Comparison of ENCODE assay signal across 18 cellular contexts in genomic region chr17:7442142-7442541, GRCh38. TPM values are rescaled to one million over a fixed set of nuclear protein-coding genes. Genes with fewer than 3 reads are reported as not detected.
DNase-seq lines count a peak whose midpoint lies in the region; ATAC-seq and TF ChIP-seq lines count a peak whose summit lies in the region.
"Had no signal": no experiment of that assay in that cellular context is flagged by ENCODE, and none has a peak within 500 bp of the region (broad histone marks: within the 10 kb centered on the region; RNA-seq: fewer than 3 reads in every experiment).

No MANE protein-coding gene starts in this region.

- H3K9me2 ChIP-seq in GM23338 (ENCODE audit: insufficient read depth), result no peaks in the 10 kb centered on the region

- H3K36me3 ChIP-seq in GM23338 (ENCODE audit: insufficient read depth), result no peaks in the 10 kb centered on the region
- H3K36me3 ChIP-seq in osteoblast (ENCODE audit: insufficient read depth, low read length), result no peaks in the 10 kb centered on the region
- H3K36me3 ChIP-seq in Caco-2 (ENCODE audit: control insufficient read depth, insufficient read depth, low read length), result no peaks in the 10 kb centered on the region
- H3K36me3 ChIP-seq: BLaER1 treated with 17β-estradiol and CSF1 and Interleukin-3, amounts not matched to agents 10 nM and 100 nM had no signal

- intact Hi-C loops in Caco-2 (cut with micrococcal nuclease; ENCODE audit: unreplicated experiment), result no loop called here

- H3K4me3 ChIP-seq in GM23338, result no peak overlapping the region
- no peak overlapping the region for H3K4me3 ChIP-seq in osteoblast (ENCODE audit: insufficient read depth, low read length)
- H3K4me3 ChIP-seq in Caco-2 (ENCODE audit: low read depth, low read length), result no peak overlapping the region
- H3K4me3 ChIP-seq: BLaER1 treated with 17β-estradiol and CSF1 and Interleukin-3, amounts not matched to agents 10 nM and 100 nM had no signal

- POLR2A ChIA-PET in Caco-2 (lab: Charles Lee), result no interaction called here

- BruUV-seq in Caco-2 (replicated peaks; lab: Mats Ljungman, UMichigan), result no TSS peak

- CTCF ChIA-PET in Caco-2 (lab: Charles Lee), result no interaction called here

- H3K27ac Mint-ChIP-seq in GM23338 (no peak overlapping the region), T-helper 17 cell (no peak overlapping the region), Caco-2 (ENCODE audit: unreplicated experiment) (no peak overlapping the region)

- no peaks in the 10 kb centered on the region for H3K79me2 ChIP-seq in GM23338 (replicated peaks; ENCODE audit: insufficient read depth)
- H3K79me2 ChIP-seq in osteoblast (ENCODE audit: insufficient read depth, low read length), result no peaks in the 10 kb centered on the region

- H3K4me1 ChIP-seq in GM23338 (ENCODE audit: insufficient read depth), result peaks cover 42% of the 10 kb centered on the region
- peaks cover 24% of the 10 kb centered on the region for H3K4me1 ChIP-seq in osteoblast (ENCODE audit: insufficient read depth, low read length)
- no peaks in the 10 kb centered on the region for H3K4me1 ChIP-seq in Caco-2

- H3K9me3 Mint-ChIP-seq in GM23338 (no peaks in the 10 kb centered on the region), Caco-2 (ENCODE audit: unreplicated experiment) (no peaks in the 10 kb centered on the region)

- H3K4me1 Mint-ChIP-seq in GM23338, result peaks cover 44% of the 10 kb centered on the region
- H3K4me1 Mint-ChIP-seq in T-helper 17 cell, result peaks cover 32% of the 10 kb centered on the region
- H3K4me1 Mint-ChIP-seq in Caco-2 (ENCODE audit: low read depth, unreplicated experiment), result peaks cover 6% of the 10 kb centered on the region

- H3K27ac ChIP-seq in GM23338 (ENCODE audit: low read depth) (no peak overlapping the region), epithelial cell of prostate (peak overlapping the region; percentile 94), osteoblast (ENCODE audit: low read depth, low read length) (no peak overlapping the region)
- H3K27ac ChIP-seq: BLaER1 treated with 17β-estradiol and CSF1 and Interleukin-3, amounts not matched to agents 10 nM and 100 nM had no signal

- H2AFZ ChIP-seq in GM23338 (no peak overlapping the region), osteoblast (ENCODE audit: low read length) (no peak overlapping the region)

- H3K27me3 Mint-ChIP-seq in GM23338 (ENCODE audit: insufficient read depth, low read depth, poor library complexity) (peaks cover 49% of the 10 kb centered on the region), T-helper 17 cell (peaks cover 67% of the 10 kb centered on the region), Caco-2 (ENCODE audit: insufficient read depth, unreplicated experiment) (no peaks in the 10 kb centered on the region)

- H3F3A ChIP-seq in GM23338 (replicated peaks; ENCODE audit: low read depth), result peaks cover 51% of the 10 kb centered on the region

- H3K4me3 Mint-ChIP-seq in GM23338, result peak overlapping the region; percentile 96; the same call in 1 of the 3 replicates
- peak overlapping the region; percentile 25 for H3K4me3 Mint-ChIP-seq in T-helper 17 cell
- no peak overlapping the region for H3K4me3 Mint-ChIP-seq in Caco-2 (ENCODE audit: unreplicated experiment)

- TF ChIP-seq CTCF in GM23338 (conservative IDR thresholded peaks at IDR 0.05; ENCODE audit: low read depth in 2 of 2) (no peak), osteoblast (IDR thresholded peaks at IDR 0.05; ENCODE audit: extremely low read depth, low read depth, low read length) (no peak), Caco-2 (IDR thresholded peaks at IDR 0.05; ENCODE audit: insufficient read depth in 1 of 2, low read depth in 1 of 2, low read length in 1 of 2, severe bottlenecking in 1 of 2, unreplicated experiment in 1 of 2) (no peak)

- H3K9me3 ChIP-seq in T-helper 17 cell (ENCODE audit: control insufficient read depth, low read length, poor library complexity, severe bottlenecking) (no peaks in the 10 kb centered on the region), osteoblast (ENCODE audit: low read depth, low read length) (no peaks in the 10 kb centered on the region), Caco-2 (no peaks in the 10 kb centered on the region)
- H3K9me3 ChIP-seq: BLaER1 treated with 17β-estradiol and CSF1 and Interleukin-3, amounts not matched to agents 10 nM and 100 nM had no signal

- H3K4me2 ChIP-seq in GM23338, result peak overlapping the region; percentile 76; the same call in 1 of the 2 replicates
- no peak overlapping the region for H3K4me2 ChIP-seq in osteoblast (ENCODE audit: insufficient read depth, low read length)
- H3K4me2 ChIP-seq: BLaER1 treated with 17β-estradiol and CSF1 and Interleukin-3, amounts not matched to agents 10 nM and 100 nM had no signal

- ATAC-seq in GM23338, result no peak
- no peak for ATAC-seq in T-helper 17 cell
- no peak for ATAC-seq in HG02678 (IDR thresholded peaks at IDR 0.05; ENCODE audit: unreplicated experiment)
- ATAC-seq: Panc1, Right ventricle myocardium inferior had no signal

- peaks cover 57% of the 10 kb centered on the region for H3K27me3 ChIP-seq in GM23338 (ENCODE audit: insufficient read depth)
- H3K27me3 ChIP-seq in osteoblast (ENCODE audit: insufficient read depth, low read length), result peaks cover 55% of the 10 kb centered on the region
- no peaks in the 10 kb centered on the region for H3K27me3 ChIP-seq in Caco-2 (replicated peaks; ENCODE audit: control insufficient read depth, insufficient read depth, low read length)

- H4K20me1 ChIP-seq in GM23338 (replicated peaks; ENCODE audit: insufficient read depth), result peaks cover 3% of the 10 kb centered on the region; the same call in 1 of the 2 replicates
- H4K20me1 ChIP-seq in osteoblast (ENCODE audit: insufficient read depth, low read length), result no peaks in the 10 kb centered on the region

- DNase-seq in GM23338 (ENCODE audit: low spot score), result no peak
- no peak for DNase-seq in T-helper 17 cell
- DNase-seq in epithelial cell of prostate (ENCODE audit: low read depth, low spot score), result no peak
- peak; percentile 44 for DNase-seq in osteoblast (ENCODE audit: insufficient read length, low spot score, missing footprints)
- DNase-seq in Caco-2, result no peak
- DNase-seq in NCI-H2227 treated with DMSO at 0.1 percent for 48 hours (lab: John Stamatoyannopoulos, UW), result no peak
- DNase-seq: DMS79, GOT3, KBM-7, MV-4-11, NCI-H187, NCI-H2107, NCI-H345, NCI-H524 treated with DMSO at 0.1 percent for 48 hours had no signal

- no peaks in the 10 kb centered on the region; the same call in 2 of the 3 replicates for H3K36me3 Mint-ChIP-seq in GM23338 (ENCODE audit: low read depth)
- H3K36me3 Mint-ChIP-seq in T-helper 17 cell (ENCODE audit: low read depth), result peaks cover 11% of the 10 kb centered on the region
- no peaks in the 10 kb centered on the region for H3K36me3 Mint-ChIP-seq in Caco-2 (ENCODE audit: insufficient read depth, unreplicated experiment)

RNA-seq across cellular contexts. Expression of gene CHRNB1, which starts 2.7 kb away (rescaled TPM):
- total RNA-seq in GM23338 (2014; rRNA removed; shearing (Covaris generic)), result 11.2 and 12.0 TPM in 2 replicates
- 10.0 and 11.1 TPM in 2 replicates for polyA plus RNA-seq in GM23338 (2016; fragmentation: Nextera tagmentation; extraction: Ambion mirVana)
- total RNA-seq in T-helper 17 cell (1 to 10 TPM; 7.0 to 7.2 TPM), osteoblast (5.3 and 5.4 TPM in 2 replicates), Caco-2 (2022) (1.7 and 2.6 TPM in 2 replicates)

RNA-seq across cellular contexts. Expression of gene FGF11, which starts 2.8 kb away (rescaled TPM):
- total RNA-seq in GM23338 (2014; rRNA removed; shearing (Covaris generic)), result 16.6 TPM in 2 replicates
- polyA plus RNA-seq in GM23338 (2016; fragmentation: Nextera tagmentation; extraction: Ambion mirVana), result 11.1 and 13.3 TPM in 2 replicates
- 1 to 10 TPM; 2.0 to 2.6 TPM for total RNA-seq in T-helper 17 cell
- total RNA-seq in osteoblast, result 0.29 and 0.36 TPM in 2 replicates
- 0.91 and 1.3 TPM in 2 replicates for total RNA-seq in Caco-2 (2022)

RNA-seq across cellular contexts. Expression of gene TMEM102, which starts 6.9 kb away (rescaled TPM):
- 15.1 and 23.2 TPM in 2 replicates for total RNA-seq in GM23338 (2014; rRNA removed; shearing (Covaris generic))
- polyA plus RNA-seq in GM23338 (2016; fragmentation: Nextera tagmentation; extraction: Ambion mirVana), result 6.1 and 6.4 TPM in 2 replicates
- total RNA-seq in T-helper 17 cell, result 10 to 100 TPM; 12.6 to 13.2 TPM
- total RNA-seq in osteoblast, result 1.2 and 1.8 TPM in 2 replicates
- 2.9 and 3.7 TPM in 2 replicates for total RNA-seq in Caco-2 (2022)

RNA-seq across cellular contexts. Expression of gene SPEM3, which starts 13.5 kb away (rescaled TPM):
- not detected in 2 replicates for total RNA-seq in GM23338 (2014; rRNA removed; shearing (Covaris generic))
- polyA plus RNA-seq in GM23338 (2016; fragmentation: Nextera tagmentation; extraction: Ambion mirVana), result not detected in 2 replicates
- total RNA-seq in T-helper 17 cell (not detected), osteoblast (not detected in 2 replicates), Caco-2 (2022) (not detected in 2 replicates)
- total RNA-seq: Right ventricle myocardium inferior had no signal

RNA-seq across cellular contexts. Expression of gene SPEM2, which starts 16.7 kb away (rescaled TPM):
- total RNA-seq in GM23338 (2014; rRNA removed; shearing (Covaris generic)), result not detected in 2 replicates
- polyA plus RNA-seq in GM23338 (2016; fragmentation: Nextera tagmentation; extraction: Ambion mirVana), result not detected in 2 replicates
- total RNA-seq in T-helper 17 cell (not detected), osteoblast (not detected in 2 replicates), Caco-2 (2022) (not detected in 2 replicates)
- total RNA-seq: Right ventricle myocardium inferior had no signal
